In the genomic region with DNA sequence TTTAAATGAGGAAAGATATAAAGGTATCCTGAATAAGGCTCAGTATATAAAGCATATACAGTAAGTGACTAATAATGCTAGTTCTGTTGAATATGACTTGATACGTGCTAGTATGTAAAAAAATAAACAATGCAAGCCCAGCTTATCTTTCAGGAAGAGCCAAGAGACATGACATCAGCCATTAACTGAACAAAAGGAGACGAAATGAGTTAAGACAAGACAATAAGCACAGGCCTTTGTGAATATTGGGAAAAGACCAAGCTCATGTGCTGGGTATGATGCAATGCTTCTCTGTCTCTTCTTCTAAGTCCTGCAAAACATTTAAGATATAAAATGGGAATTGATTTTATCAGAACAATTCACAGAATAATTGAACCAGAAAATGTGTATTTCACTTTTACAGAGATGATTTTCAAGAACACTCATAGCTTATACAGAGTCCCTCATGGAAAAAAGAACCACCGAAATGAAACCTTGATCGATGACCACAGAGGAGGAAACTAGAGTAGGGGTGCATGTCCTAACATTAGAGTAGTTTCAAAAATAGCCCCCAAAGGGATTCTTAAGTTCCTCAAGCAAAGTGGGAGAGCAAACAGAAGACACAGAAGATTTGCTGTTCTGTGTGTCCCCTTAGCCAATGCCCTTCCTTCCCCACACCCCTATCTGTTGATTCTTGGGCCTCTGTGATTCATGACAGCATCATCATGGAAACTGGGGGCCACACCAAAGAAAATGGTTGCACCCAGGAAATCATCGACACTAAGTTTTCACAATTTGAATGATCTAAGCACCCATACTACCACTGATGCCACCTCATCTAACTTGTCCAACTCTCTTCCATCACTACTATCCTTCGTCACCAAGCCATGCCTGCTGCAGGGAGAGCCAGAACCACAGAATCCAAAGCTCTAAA, we compare ENCODE assay signal across 18 cellular contexts.
DNase-seq lines count a peak whose midpoint lies in the region; ATAC-seq, FAIRE-seq and TF ChIP-seq lines count a peak whose summit lies in the region.
"Had no signal": no experiment of that assay in that cellular context is flagged by ENCODE, and none has a peak within 500 bp of the region (broad histone marks: within the 10 kb centered on the region; RNA-seq: fewer than 3 reads in every experiment).

No MANE protein-coding gene starts in this region.

- H3K9me3 ChIP-seq in SK-N-SH = no peaks in the 10 kb centered on the region
- H3K9me3 ChIP-seq: esophagus squamous epithelium, MG63, thyroid gland had no signal

- H3K27me3 Mint-ChIP-seq in activated naive CD8-positive, alpha-beta T cell treated with anti-CD3 and anti-CD28 coated beads, Interleukin-2, amount 50 U/mL, for 24 hours = no peaks in the 10 kb centered on the region
- H3K27me3 Mint-ChIP-seq: brain had no signal

- peak overlapping the region; percentile 48 for H3K4me3 Mint-ChIP-seq in activated naive CD8-positive, alpha-beta T cell treated with anti-CD3 and anti-CD28 coated beads, Interleukin-2, amount 50 U/mL, for 24 hours
- H3K4me3 Mint-ChIP-seq: brain, H9, nephron progenitor cell, WTC11 had no signal

- no peaks in the 10 kb centered on the region for H3K4me1 ChIP-seq in SK-N-SH (ENCODE audit: control insufficient read depth in 1 of 2, insufficient read depth in 2 of 2, low read depth in 1 of 2, low read length in 1 of 2)
- H3K4me1 ChIP-seq: esophagus squamous epithelium, thyroid gland had no signal

- no peak for TF ChIP-seq CTCF in SK-N-SH (IDR thresholded peaks at IDR 0.05)

- no peak overlapping the region for H3K4me3 ChIP-seq in SK-N-SH (ENCODE audit: low read depth in 2 of 2, low read length in 1 of 2)
- H3K4me3 ChIP-seq: esophagus squamous epithelium, MG63, thyroid gland had no signal

- no peaks in the 10 kb centered on the region for H3K79me2 ChIP-seq in SK-N-SH (ENCODE audit: insufficient read depth)

- H3K36me3 ChIP-seq in SK-N-SH (replicated peaks in 1 of 2; ENCODE audit: control insufficient read depth in 1 of 2, insufficient read depth in 2 of 2, low read length in 1 of 2) = no peaks in the 10 kb centered on the region
- H3K36me3 ChIP-seq: esophagus squamous epithelium, MG63, thyroid gland had no signal

- TF ChIP-seq EP300 in SK-N-SH (IDR thresholded peaks at IDR 0.05; ENCODE audit: borderline replicate concordance in 1 of 2, low read depth in 1 of 2, low read length in 1 of 2) = no peak

- peaks cover 7% of the 10 kb centered on the region for H3K36me3 Mint-ChIP-seq in activated naive CD8-positive, alpha-beta T cell treated with anti-CD3 and anti-CD28 coated beads, Interleukin-2, amount 50 U/mL, for 24 hours (ENCODE audit: low read depth)
- H3K36me3 Mint-ChIP-seq: brain had no signal

- H3K9me2 ChIP-seq in SK-N-SH = no peaks in the 10 kb centered on the region

- peak overlapping the region; percentile 94 for H3K27ac Mint-ChIP-seq in activated naive CD8-positive, alpha-beta T cell treated with anti-CD3 and anti-CD28 coated beads, Interleukin-2, amount 50 U/mL, for 24 hours
- H3K27ac Mint-ChIP-seq: brain, nephron progenitor cell, WTC11 had no signal

- H3K9ac ChIP-seq in SK-N-SH = no peak overlapping the region

- 15% methylated on average over 6 of the region's 6 CpGs for WGBS in SK-N-SH (ENCODE audit: low lambda C conversion rate)

- peak; percentile 41 for FAIRE-seq in H54 (lab: Jason Lieb, UNC)
- FAIRE-seq: A204.1, keratinocyte had no signal

- no peak for DNase-seq in SK-N-SH
- no peak for DNase-seq in H54 (ENCODE audit: insufficient read length, low spot score)
- peak; percentile 40 for DNase-seq in activated naive CD8-positive, alpha-beta T cell treated with anti-CD3 and anti-CD28 coated beads, Interleukin-2, amount 50 U/mL, for 24 hours
- peak; percentile 21 for DNase-seq in retina
- no peak for DNase-seq in DMS153 (lab: John Stamatoyannopoulos, UW)
- DNase-seq in activated gamma-delta T cell (lab: John Stamatoyannopoulos, UW) = no peak
- DNase-seq: esophagus squamous epithelium, H9, MG63, nephron progenitor cell, thyroid gland had no signal

- POLR2A ChIA-PET in SK-N-SH (lab: Yijun Ruan, JAX) = no interaction called here

- no peak overlapping the region for H3K27ac ChIP-seq in SK-N-SH (ENCODE audit: low read depth in 2 of 2, low read length in 1 of 2)
- H3K27ac ChIP-seq: esophagus squamous epithelium, thyroid gland had no signal

- peak overlapping the region; percentile 30; the same call in 1 of the 2 replicates for H2AFZ ChIP-seq in SK-N-SH (ENCODE audit: low read depth)

- TF ChIP-seq RAD21 in SK-N-SH (IDR thresholded peaks at IDR 0.05; ENCODE audit: low read length) = no peak

- ATAC-seq in SK-N-SH treated with all-trans-retinoic acid at 6 μM for 48 hours = no peak
- ATAC-seq in activated naive CD8-positive, alpha-beta T cell treated with anti-CD3 and anti-CD28 coated beads, Interleukin-2, amount 50 U/mL, for 24 hours = peak; percentile 89
- no peak for ATAC-seq in HG03520 (IDR thresholded peaks at IDR 0.05; ENCODE audit: unreplicated experiment)
- ATAC-seq: Right ventricle myocardium inferior, WTC11 had no signal

- peaks cover 23% of the 10 kb centered on the region for H3K4me1 Mint-ChIP-seq in activated naive CD8-positive, alpha-beta T cell treated with anti-CD3 and anti-CD28 coated beads, Interleukin-2, amount 50 U/mL, for 24 hours
- H3K4me1 Mint-ChIP-seq: brain, nephron progenitor cell had no signal

- H3K9me3 Mint-ChIP-seq in activated naive CD8-positive, alpha-beta T cell treated with anti-CD3 and anti-CD28 coated beads, Interleukin-2, amount 50 U/mL, for 24 hours = peaks cover 22% of the 10 kb centered on the region

- H3F3A ChIP-seq in SK-N-SH (replicated peaks; ENCODE audit: insufficient read depth) = no peaks in the 10 kb centered on the region

- H3K4me2 ChIP-seq in SK-N-SH = peak overlapping the region; percentile 5; the same call in 1 of the 2 replicates

- TF ChIP-seq POLR2A in H54 (IDR thresholded peaks at IDR 0.05; ENCODE audit: low read depth, low read length) = no peak

- no peaks in the 10 kb centered on the region for H3K27me3 ChIP-seq in SK-N-SH (ENCODE audit: insufficient read depth)
- H3K27me3 ChIP-seq: esophagus squamous epithelium, MG63, thyroid gland had no signal

- no peaks in the 10 kb centered on the region for H4K20me1 ChIP-seq in SK-N-SH (ENCODE audit: insufficient read depth)

- CTCF ChIA-PET in SK-N-SH (lab: Yijun Ruan, JAX) = interaction anchor here (0.6 to 1.4 kb wide), 3 partner anchors 17 to 493 kb away, joined by 3 to 4 read pairs (median 3); no protein-coding TSS in a partner anchor

TF ChIP-seq in SK-N-SH, 30 proteins besides CTCF, POLR2A, EP300 and RAD21 (continues in another document):
- TF ChIP-seq YY1 (IDR thresholded peaks at IDR 0.05; ENCODE audit: low read depth) = no peak
- TF ChIP-seq ELF1 (IDR thresholded peaks at IDR 0.05) = no peak
- TF ChIP-seq RXRA (IDR thresholded peaks at IDR 0.05; ENCODE audit: borderline replicate concordance, low read depth) = no peak
- no peak for TF ChIP-seq SIN3A (IDR thresholded peaks at IDR 0.05; ENCODE audit: borderline replicate concordance, low read depth, low read length)
- TF ChIP-seq IRF3 (IDR thresholded peaks at IDR 0.05; ENCODE audit: low read depth, low read length) = no peak
- TF ChIP-seq TAF1 (IDR thresholded peaks at IDR 0.05; ENCODE audit: borderline replicate concordance, low read depth, low read length) = no peak
- TF ChIP-seq MAX (IDR thresholded peaks at IDR 0.05; ENCODE audit: low read depth) = no peak

TF ChIP-seq in SK-N-SH treated with all-trans-retinoic acid at 6 μM for 48 hours, 23 proteins besides CTCF, POLR2A, EP300 and RAD21 (continues in another document):
- no peak for TF ChIP-seq CREB5 (CRISPR knock-in tag; IDR thresholded peaks at IDR 0.05; ENCODE audit: low read depth)
- TF ChIP-seq CSDC2 (CRISPR knock-in tag; IDR thresholded peaks at IDR 0.05) = no peak
- TF ChIP-seq, protein P1, sequence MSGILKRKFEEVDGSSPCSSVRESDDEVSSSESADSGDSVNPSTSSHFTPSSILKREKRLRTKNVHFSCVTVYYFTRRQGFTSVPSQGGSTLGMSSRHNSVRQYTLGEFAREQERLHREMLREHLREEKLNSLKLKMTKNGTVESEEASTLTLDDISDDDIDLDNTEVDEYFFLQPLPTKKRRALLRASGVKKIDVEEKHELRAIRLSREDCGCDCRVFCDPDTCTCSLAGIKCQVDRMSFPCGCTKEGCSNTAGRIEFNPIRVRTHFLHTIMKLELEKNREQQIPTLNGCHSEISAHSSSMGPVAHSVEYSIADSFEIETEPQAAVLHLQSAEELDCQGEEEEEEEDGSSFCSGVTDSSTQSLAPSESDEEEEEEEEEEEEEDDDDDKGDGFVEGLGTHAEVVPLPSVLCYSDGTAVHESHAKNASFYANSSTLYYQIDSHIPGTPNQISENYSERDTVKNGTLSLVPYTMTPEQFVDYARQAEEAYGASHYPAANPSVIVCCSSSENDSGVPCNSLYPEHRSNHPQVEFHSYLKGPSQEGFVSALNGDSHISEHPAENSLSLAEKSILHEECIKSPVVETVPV (CRISPR knock-in tag; IDR thresholded peaks at IDR 0.05) = no peak
- TF ChIP-seq ZFP30 (CRISPR knock-in tag; IDR thresholded peaks at IDR 0.05) = no peak
- no peak for TF ChIP-seq ZNF70 (CRISPR knock-in tag; IDR thresholded peaks at IDR 0.05)
- TF ChIP-seq OSR1 (CRISPR knock-in tag; IDR thresholded peaks at IDR 0.05) = no peak
- TF ChIP-seq, protein P2, sequence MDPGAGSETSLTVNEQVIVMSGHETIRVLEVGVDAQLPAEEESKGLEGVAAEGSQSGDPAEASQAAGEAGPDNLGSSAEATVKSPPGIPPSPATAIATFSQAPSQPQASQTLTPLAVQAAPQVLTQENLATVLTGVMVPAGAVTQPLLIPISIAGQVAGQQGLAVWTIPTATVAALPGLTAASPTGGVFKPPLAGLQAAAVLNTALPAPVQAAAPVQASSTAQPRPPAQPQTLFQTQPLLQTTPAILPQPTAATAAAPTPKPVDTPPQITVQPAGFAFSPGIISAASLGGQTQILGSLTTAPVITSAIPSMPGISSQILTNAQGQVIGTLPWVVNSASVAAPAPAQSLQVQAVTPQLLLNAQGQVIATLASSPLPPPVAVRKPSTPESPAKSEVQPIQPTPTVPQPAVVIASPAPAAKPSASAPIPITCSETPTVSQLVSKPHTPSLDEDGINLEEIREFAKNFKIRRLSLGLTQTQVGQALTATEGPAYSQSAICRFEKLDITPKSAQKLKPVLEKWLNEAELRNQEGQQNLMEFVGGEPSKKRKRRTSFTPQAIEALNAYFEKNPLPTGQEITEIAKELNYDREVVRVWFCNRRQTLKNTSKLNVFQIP (CRISPR knock-in tag; IDR thresholded peaks at IDR 0.05; ENCODE audit: borderline replicate concordance, low read depth) = no peak
- no peak for TF ChIP-seq SNAI2 (CRISPR knock-in tag; IDR thresholded peaks at IDR 0.05)

Comparison
In these comparisons a context has a peak if more than half of its experiments do, and no peak if none do; other contexts are left out.
1. DNase-seq: peak in activated naive CD8-positive, alpha-beta T cell treated with anti-CD3 and anti-CD28 coated beads, Interleukin-2, amount 50 U/mL, for 24 hours (single experiment) and retina (single experiment); none in SK-N-SH (single experiment), H54 (single experiment), DMS153 (single experiment) and activated gamma-delta T cell (single experiment).